In genomic region chr5:7850533-7851239, GRCh38 we compare ENCODE assay signal across 8 cellular contexts. TPM values are rescaled to one million over a fixed set of nuclear protein-coding genes. Genes with fewer than 3 reads are reported as not detected.
A peak's percentile ranks its signal among the peaks of the same experiment; 100 is the strongest.
DNase-seq lines count a peak whose midpoint lies in the region; ATAC-seq and TF ChIP-seq lines count a peak whose summit lies in the region.

Gene CFAP90, minus strand, starts transcription at chr5:7851133. Its CDS starts 112 bp downstream, at chr5:7851021.

- POLR2A ChIA-PET in PC-9 (lab: Charles Lee; ENCODE audit: unreplicated experiment) = no interaction called here

- peaks cover 11% of the 10 kb centered on the region for H3K4me1 ChIP-seq in effector memory CD4-positive, alpha-beta T cell (ENCODE audit: control insufficient read depth, insufficient read depth, low read length, poor library complexity, severe bottlenecking)
- H3K4me1 ChIP-seq in mesenchymal stem cell (ENCODE audit: control insufficient read depth, insufficient read depth, low read depth, low read length) = peaks cover 20% of the 10 kb centered on the region
- H3K4me1 ChIP-seq in PC-9 (replicated peaks; ENCODE audit: insufficient read depth) = no peaks in the 10 kb centered on the region

- H3K9me3 Mint-ChIP-seq in type B pancreatic cell = peaks cover 14% of the 10 kb centered on the region

- no peak within 1 kb of the TSS for H4K91ac ChIP-seq in mesenchymal stem cell (ENCODE audit: low read length)

- H3F3A ChIP-seq in PC-9 (ENCODE audit: insufficient read depth, low read depth) = no peaks in the 10 kb centered on the region

- 1% methylated on average over 34 of the region's 70 CpGs for WGBS in mesenchymal stem cell

- no peaks in the 10 kb centered on the region for H3K9me3 ChIP-seq in effector memory CD4-positive, alpha-beta T cell (ENCODE audit: control insufficient read depth, low read length)
- H3K9me3 ChIP-seq in mesenchymal stem cell (ENCODE audit: control insufficient read depth, low read length) (no peaks in the 10 kb centered on the region), PC-9 (ENCODE audit: insufficient read depth, low read depth) (no peaks in the 10 kb centered on the region; the same call in 1 of the 2 replicates)

- no peaks in the 10 kb centered on the region for H3K36me3 ChIP-seq in effector memory CD4-positive, alpha-beta T cell (ENCODE audit: control insufficient read depth, insufficient read depth, low read length)
- H3K36me3 ChIP-seq in mesenchymal stem cell (ENCODE audit: control insufficient read depth in 1 of 2, insufficient read depth in 2 of 2, low read depth in 1 of 2, low read length in 2 of 2) (no peaks in the 10 kb centered on the region), PC-9 (ENCODE audit: low read depth) (no peaks in the 10 kb centered on the region)

- H3K36me3 Mint-ChIP-seq in type B pancreatic cell = no peaks in the 10 kb centered on the region

- H2AFZ ChIP-seq in mesenchymal stem cell (ENCODE audit: low read depth, low read length) = peak within 1 kb of the TSS; percentile 51
- H2AFZ ChIP-seq in PC-9 = no peak within 1 kb of the TSS

- TF ChIP-seq CTCF in type B pancreatic cell (conservative IDR thresholded peaks at IDR 0.05) (peak; percentile 73), PC-9 (conservative IDR thresholded peaks at IDR 0.05) (no peak)

- H2BK15ac ChIP-seq in mesenchymal stem cell (ENCODE audit: low read depth, poor library complexity, severe bottlenecking) = no peak within 1 kb of the TSS

- no peak within 1 kb of the TSS for H2BK5ac ChIP-seq in mesenchymal stem cell (ENCODE audit: low read depth, low read length, poor library complexity, severe bottlenecking)

- H3K27me3 Mint-ChIP-seq in type B pancreatic cell = peaks cover 10% of the 10 kb centered on the region

- H4K8ac ChIP-seq in mesenchymal stem cell (ENCODE audit: low read length) = peak within 1 kb of the TSS; percentile 14

- H3K4me3 Mint-ChIP-seq in type B pancreatic cell = peak within 1 kb of the TSS; percentile 91

- CTCF ChIA-PET in PC-9 (lab: Charles Lee) = interaction anchor here (0.6 kb wide), 1 partner anchor 1086 kb away, joined by 3 read pairs; no protein-coding TSS in a partner anchor

- DNase-seq in activated effector memory CD4-positive, alpha-beta T cell treated with anti-CD3 and anti-CD28 coated beads, Interleukin-2, amount 50 U/mL, for 16 hours = peak; percentile 76
- no peak for DNase-seq in activated effector memory CD4-positive, alpha-beta T cell treated with Interleukin-2 at 50 U/mL for 16 hours
- DNase-seq in effector memory CD4-positive, alpha-beta T cell = peak; percentile 19 to 34 (median 22)
- DNase-seq in mesenchymal stem cell (peak; percentile 62), type B pancreatic cell (ENCODE audit: extremely low spot score, unreplicated experiment) (peak; percentile 83), PC-9 (no peak)

- H3K27ac Mint-ChIP-seq in type B pancreatic cell = peak within 1 kb of the TSS; percentile 55

- no peak within 1 kb of the TSS for H2BK120ac ChIP-seq in mesenchymal stem cell (ENCODE audit: low read depth, low read length)

- no peak within 1 kb of the TSS for H3K14ac ChIP-seq in mesenchymal stem cell (ENCODE audit: low read length in 2 of 2)

- no peaks in the 10 kb centered on the region for H3K79me1 ChIP-seq in mesenchymal stem cell (replicated peaks; ENCODE audit: low read length, poor library complexity, severe bottlenecking)

- intact Hi-C loops in PC-9 (cut with micrococcal nuclease; ENCODE audit: unreplicated experiment) = no loop called here

- H3K18ac ChIP-seq in mesenchymal stem cell (ENCODE audit: low read depth in 1 of 2, low read length in 2 of 2) = peak within 1 kb of the TSS in 1 of 2 experiments; percentile 71

- H3K23ac ChIP-seq in mesenchymal stem cell (ENCODE audit: low read length in 2 of 2) = peak within 1 kb of the TSS in 1 of 2 experiments; percentile 34

- peak within 1 kb of the TSS; percentile 59 for H3K4me3 ChIP-seq in effector memory CD4-positive, alpha-beta T cell (ENCODE audit: insufficient read depth, low read depth, low read length, poor library complexity, severe bottlenecking)
- H3K4me3 ChIP-seq in mesenchymal stem cell (ENCODE audit: insufficient read depth in 1 of 2, low read depth in 1 of 2, low read length in 2 of 2) (peak within 1 kb of the TSS; percentile 53 to 76), PC-9 (no peak within 1 kb of the TSS)

- no peaks in the 10 kb centered on the region for H4K20me1 ChIP-seq in PC-9 (ENCODE audit: insufficient read depth)

- no TSS peak for BruUV-seq in PC-9 (replicated peaks; lab: Mats Ljungman, UMichigan)

- H3K27me3 ChIP-seq in effector memory CD4-positive, alpha-beta T cell (replicated peaks; ENCODE audit: control insufficient read depth, insufficient read depth, low read length, poor library complexity, severe bottlenecking) = peaks cover 5% of the 10 kb centered on the region
- H3K27me3 ChIP-seq in mesenchymal stem cell (ENCODE audit: control insufficient read depth in 1 of 2, insufficient read depth in 1 of 2, low read length in 2 of 2) (peaks cover 13 to 51% of the 10 kb centered on the region in 2 experiments), PC-9 (ENCODE audit: insufficient read depth, low read depth) (peaks cover 48% of the 10 kb centered on the region)

- H3K9ac ChIP-seq in mesenchymal stem cell (ENCODE audit: low read length) = peak within 1 kb of the TSS; percentile 43

- peaks cover 10% of the 10 kb centered on the region for H3K4me1 Mint-ChIP-seq in type B pancreatic cell (ENCODE audit: unreplicated experiment)

- no peak within 1 kb of the TSS for H3K4ac ChIP-seq in mesenchymal stem cell (ENCODE audit: low read depth in 1 of 2, low read length in 2 of 2)

- H2BK12ac ChIP-seq in mesenchymal stem cell (ENCODE audit: low read length in 2 of 2) = peak within 1 kb of the TSS in 1 of 2 experiments; percentile 46

- ATAC-seq in SK-N-SH treated with all-trans-retinoic acid at 6 μM for 48 hours (peak; percentile 86), GM21390 (IDR thresholded peaks at IDR 0.05; ENCODE audit: unreplicated experiment) (no peak)

- no peak within 1 kb of the TSS for H2AK5ac ChIP-seq in mesenchymal stem cell (ENCODE audit: low read length, severe bottlenecking)

- H3K9me2 ChIP-seq in PC-9 (ENCODE audit: insufficient read depth) = no peaks in the 10 kb centered on the region; the same call in 1 of the 2 replicates

- H3K79me2 ChIP-seq in PC-9 (ENCODE audit: low read depth) = no peaks in the 10 kb centered on the region

- H3K27ac ChIP-seq in effector memory CD4-positive, alpha-beta T cell (ENCODE audit: insufficient read depth, low read length, poor library complexity, severe bottlenecking) = no peak within 1 kb of the TSS
- H3K27ac ChIP-seq in mesenchymal stem cell (ENCODE audit: low read length, poor library complexity, severe bottlenecking) (no peak within 1 kb of the TSS), PC-9 (no peak within 1 kb of the TSS)

- H3K4me2 ChIP-seq in mesenchymal stem cell (ENCODE audit: low read length, poor library complexity, severe bottlenecking) = peak within 1 kb of the TSS; percentile 94
- no peak within 1 kb of the TSS for H3K4me2 ChIP-seq in PC-9

TF ChIP-seq in SK-N-SH treated with all-trans-retinoic acid at 6 μM for 48 hours, 23 proteins besides CTCF, POLR2A, EP300 and RAD21 (continues in another document):
- TF ChIP-seq TCF4 (CRISPR knock-in tag; IDR thresholded peaks at IDR 0.05; ENCODE audit: borderline replicate concordance) = no peak
- TF ChIP-seq ZFP30 (CRISPR knock-in tag; IDR thresholded peaks at IDR 0.05) = no peak
- no peak for TF ChIP-seq ZC3H10 (CRISPR knock-in tag; IDR thresholded peaks at IDR 0.05)
- TF ChIP-seq PPARA (CRISPR knock-in tag; IDR thresholded peaks at IDR 0.05; ENCODE audit: borderline replicate concordance) = no peak
- no peak for TF ChIP-seq ZNF8 (CRISPR knock-in tag; IDR thresholded peaks at IDR 0.05)
- no peak for TF ChIP-seq TSHZ2 (CRISPR knock-in tag; IDR thresholded peaks at IDR 0.05)
- TF ChIP-seq ZNF70 (CRISPR knock-in tag; IDR thresholded peaks at IDR 0.05) = no peak
- TF ChIP-seq ISL1 (CRISPR knock-in tag; IDR thresholded peaks at IDR 0.05) = no peak
- TF ChIP-seq POU6F1 (CRISPR knock-in tag; IDR thresholded peaks at IDR 0.05; ENCODE audit: borderline replicate concordance, low read depth) = no peak
- TF ChIP-seq BACH2 (CRISPR knock-in tag; IDR thresholded peaks at IDR 0.05; ENCODE audit: borderline replicate concordance) = no peak

RNA-seq across cellular contexts. Expression of gene CFAP90, which starts in this region (rescaled TPM):
- 0.35 TPM for polyA plus RNA-seq in mesenchymal stem cell (2013, experiment 1 of 2)
- 0.18 TPM for polyA plus RNA-seq in mesenchymal stem cell (2013, experiment 2 of 2)
- total RNA-seq in type B pancreatic cell (ENCODE audit: low replicate concordance) = 1.3 and 5.3 TPM in 2 replicates
- total RNA-seq in PC-9 (2021) = not detected in 2 replicates

Comparison
In these comparisons a context has a peak if more than half of its experiments do, and no peak if none do; other contexts are left out.
1. DNase-seq: peak in activated effector memory CD4-positive, alpha-beta T cell treated with anti-CD3 and anti-CD28 coated beads, Interleukin-2, amount 50 U/mL, for 16 hours (single experiment), effector memory CD4-positive, alpha-beta T cell (3 of 3), mesenchymal stem cell (single experiment) and type B pancreatic cell (single experiment); none in activated effector memory CD4-positive, alpha-beta T cell treated with Interleukin-2 at 50 U/mL for 16 hours (single experiment) and PC-9 (0 of 2).